ENCODE assay signal across 1 cellular context in genomic region chr5:59357421-59357977, GRCh38.
TF ChIP-seq lines count a peak whose summit lies in the region.

No MANE protein-coding gene starts in this region.

TF ChIP-seq in GM23338, 12 proteins besides CTCF, POLR2A, EP300 and RAD21 (continued from another document):
- no peak for TF ChIP-seq ZNF462 (CRISPR knock-in tag; IDR thresholded peaks at IDR 0.05)
- TF ChIP-seq CREB1 (CRISPR knock-in tag; IDR thresholded peaks at IDR 0.05; ENCODE audit: low read depth): no peak
